Comparison of ENCODE assay signal across 12 cellular contexts in genomic region chr1:229027158-229027557, GRCh38.
DNase-seq lines count a peak whose midpoint lies in the region; ATAC-seq and TF ChIP-seq lines count a peak whose summit lies in the region.
"Had no signal": no experiment of that assay in that cellular context is flagged by ENCODE, and none has a peak within 500 bp of the region (broad histone marks: within the 10 kb centered on the region; RNA-seq: fewer than 3 reads in every experiment).

No MANE protein-coding gene starts in this region.

- peak in 1 of 3 donors; percentile 22 for ATAC-seq in natural killer cell
- ATAC-seq in GM19351 (IDR thresholded peaks at IDR 0.05; ENCODE audit: unreplicated experiment), result no peak
- ATAC-seq: gastroesophageal sphincter had no signal

- H3K4me1 ChIP-seq in CD4-positive, alpha-beta memory T cell (ENCODE audit: insufficient read depth, low read length), result peaks cover 30% of the 10 kb centered on the region
- H3K4me1 ChIP-seq in breast epithelium, result peaks cover 0 to 5% of the 10 kb centered on the region in 2 donors
- H3K4me1 ChIP-seq in uterus, result no peaks in the 10 kb centered on the region

- no peaks in the 10 kb centered on the region for H3K9me3 Mint-ChIP-seq in CD4-positive, alpha-beta memory T cell
- H3K9me3 Mint-ChIP-seq in natural killer cell, result no peaks in the 10 kb centered on the region

- DNase-seq in CD4-positive, alpha-beta memory T cell, result no peak
- DNase-seq in breast epithelium (ENCODE audit: low spot score in 2 of 2) (no peak), natural killer cell (no peak), G401 (ENCODE audit: low spot score) (no peak), uterus (no peak), NCI-H1092 treated with DMSO at 0.1 percent for 48 hours (lab: John Stamatoyannopoulos, UW) (no peak)
- DNase-seq: NCI-H1048 had no signal

- no peak for TF ChIP-seq POLR2A in breast epithelium (IDR thresholded peaks at IDR 0.05)
- no peak for TF ChIP-seq POLR2A in uterus (IDR thresholded peaks at IDR 0.05)

- H3K36me3 ChIP-seq in CD4-positive, alpha-beta memory T cell (ENCODE audit: insufficient read depth, low read length), result no peaks in the 10 kb centered on the region
- H3K36me3 ChIP-seq in KOPT-K1 (ENCODE audit: insufficient read depth, low read length) (no peaks in the 10 kb centered on the region), breast epithelium (no peaks in the 10 kb centered on the region), uterus (no peaks in the 10 kb centered on the region)
- H3K36me3 ChIP-seq: gastroesophageal sphincter, ovary, SJSA1 had no signal

- no peaks in the 10 kb centered on the region for H3K27me3 Mint-ChIP-seq in CD4-positive, alpha-beta memory T cell
- H3K27me3 Mint-ChIP-seq in natural killer cell (ENCODE audit: low read depth in 2 of 2), result no peaks in the 10 kb centered on the region

- H3K4me3 ChIP-seq in CD4-positive, alpha-beta memory T cell (ENCODE audit: low read length in 2 of 2), result no peak overlapping the region
- no peak overlapping the region for H3K4me3 ChIP-seq in breast epithelium
- no peak overlapping the region for H3K4me3 ChIP-seq in uterus
- H3K4me3 ChIP-seq: gastroesophageal sphincter, ovary, SJSA1 had no signal

- H3K27ac Mint-ChIP-seq in CD4-positive, alpha-beta memory T cell, result peak overlapping the region; percentile 74 to 92 (median 86)
- peak overlapping the region; percentile 68 to 70 for H3K27ac Mint-ChIP-seq in natural killer cell

- in situ Hi-C loops in G401 (cut with HindIII; ENCODE audit: low sequenced_read_pairs), result no loop called here

- POLR2A ChIA-PET in CD4-positive, alpha-beta memory T cell (lab: Charles Lee; ENCODE audit: partially characterized antibody), result interaction anchor here (1.3 to 1.7 kb wide), 3 partner anchors 9 to 102 kb away, joined by 4 to 7 read pairs (median 4); no protein-coding TSS in a partner anchor

- H3K4me3 Mint-ChIP-seq in CD4-positive, alpha-beta memory T cell, result peak overlapping the region; percentile 73 to 93 (median 84)
- H3K4me3 Mint-ChIP-seq in natural killer cell, result peak overlapping the region; percentile 77

- H3K36me3 Mint-ChIP-seq in CD4-positive, alpha-beta memory T cell, result no peaks in the 10 kb centered on the region
- H3K36me3 Mint-ChIP-seq in natural killer cell, result no peaks in the 10 kb centered on the region

- no peak for TF ChIP-seq CTCF in breast epithelium (IDR thresholded peaks at IDR 0.05)
- TF ChIP-seq CTCF in natural killer cell (IDR thresholded peaks at IDR 0.05), result no peak
- TF ChIP-seq CTCF in uterus (IDR thresholded peaks at IDR 0.05), result no peak

- H3K9me3 ChIP-seq in CD4-positive, alpha-beta memory T cell (ENCODE audit: control insufficient read depth in 1 of 2, low read length in 2 of 2), result no peaks in the 10 kb centered on the region
- no peaks in the 10 kb centered on the region for H3K9me3 ChIP-seq in KOPT-K1 (ENCODE audit: insufficient read depth, low read length, poor library complexity, severe bottlenecking)
- H3K9me3 ChIP-seq in breast epithelium, result no peaks in the 10 kb centered on the region
- H3K9me3 ChIP-seq in uterus, result no peaks in the 10 kb centered on the region
- H3K9me3 ChIP-seq: gastroesophageal sphincter, ovary, SJSA1 had no signal

- H3K4me1 Mint-ChIP-seq in CD4-positive, alpha-beta memory T cell, result peaks cover 10 to 45% (median 19%) of the 10 kb centered on the region in 4 donors
- H3K4me1 Mint-ChIP-seq in natural killer cell, result peaks cover 8 to 10% of the 10 kb centered on the region in 2 donors

- no peaks in the 10 kb centered on the region for H3K27me3 ChIP-seq in CD4-positive, alpha-beta memory T cell (ENCODE audit: insufficient read depth, low read length)
- H3K27me3 ChIP-seq in breast epithelium, result no peaks in the 10 kb centered on the region
- H3K27me3 ChIP-seq in uterus, result no peaks in the 10 kb centered on the region
- H3K27me3 ChIP-seq: gastroesophageal sphincter, ovary, SJSA1 had no signal

- intact Hi-C loops in CD4-positive, alpha-beta memory T cell (cut with micrococcal nuclease), result no loop called here
- intact Hi-C loops in breast epithelium (cut with DNase I; ENCODE audit: low total_unique reads) (no loop called here), natural killer cell (cut with micrococcal nuclease) (no loop called here), uterus (cut with DNase I; ENCODE audit: low total_unique reads) (no loop called here)

- H3K27ac ChIP-seq in CD4-positive, alpha-beta memory T cell (ENCODE audit: low read depth, low read length), result peak overlapping the region; percentile 24
- H3K27ac ChIP-seq in KOPT-K1 (ENCODE audit: low read depth, low read length, poor library complexity, severe bottlenecking) (peak overlapping the region; percentile 86), breast epithelium (peak overlapping the region; percentile 10 to 87), uterus (no peak overlapping the region)
- H3K27ac ChIP-seq: gastroesophageal sphincter, SJSA1 had no signal

- CTCF ChIA-PET in CD4-positive, alpha-beta memory T cell (lab: Charles Lee; ENCODE audit: partially characterized antibody), result interaction anchor here (1.3 kb wide), 1 partner anchor 9 kb away, joined by 4 read pairs; no protein-coding TSS in a partner anchor

Comparison
In these comparisons a context has a peak if more than half of its experiments do, and no peak if none do; other contexts are left out.
1. H3K27ac ChIP-seq: peak in CD4-positive, alpha-beta memory T cell (single experiment), KOPT-K1 (single experiment) and breast epithelium (2 of 2); none in uterus (0 of 2).